ENCODE assay signal across 8 cellular contexts in genomic region chr16:74998481-74999207, GRCh38. TPM values are rescaled to one million over a fixed set of nuclear protein-coding genes. Genes with fewer than 3 reads are reported as not detected.
A peak's percentile ranks its signal among the peaks of the same experiment; 100 is the strongest.
DNase-seq lines count a peak whose midpoint lies in the region; ATAC-seq and TF ChIP-seq lines count a peak whose summit lies in the region.

Gene ZNRF1 (plus strand): TSS chr16:74999024. CDS start chr16:74999672, 648 bp downstream.

- H3K9me3 ChIP-seq in GM23248 (ENCODE audit: low read depth): no peaks in the 10 kb centered on the region
- no peaks in the 10 kb centered on the region for H3K9me3 ChIP-seq in SU-DHL-6 (ENCODE audit: insufficient read depth, low read length)
- H3K9me3 ChIP-seq in cardiac muscle cell (ENCODE audit: low read depth): no peaks in the 10 kb centered on the region
- H3K9me3 ChIP-seq in transverse colon: no peaks in the 10 kb centered on the region

- peaks cover 15% of the 10 kb centered on the region for H3K4me1 Mint-ChIP-seq in activated naive CD8-positive, alpha-beta T cell treated with anti-CD3 and anti-CD28 coated beads, Interleukin-2, amount 10 ng/mL, durations not matched to agents 7 days and 5 days

- in situ Hi-C loops in G401 (cut with HindIII; ENCODE audit: low sequenced_read_pairs): no loop called here
- in situ Hi-C loops in GM23248 (cut with MboI): no loop called here
- in situ Hi-C loops in transverse colon (cut with MboI; ENCODE audit: low pct_ligation_motif_present in 1 of 4, low pct_unique_long_range_greater_than_20kb in 1 of 4, low sequenced_read_pairs in 3 of 4): loop anchor here in 2 of 4 donors (10.0 to 25.0 kb wide), 2 partner anchors 106 to 389 kb away; no protein-coding TSS in a partner anchor

- H3K36me3 Mint-ChIP-seq in activated naive CD8-positive, alpha-beta T cell treated with anti-CD3 and anti-CD28 coated beads, Interleukin-2, amount 10 ng/mL, durations not matched to agents 7 days and 5 days: peaks cover 2% of the 10 kb centered on the region

- WGBS in GM23248 (ENCODE audit: low coverage in 1 of 2, low lambda C conversion rate in 2 of 2, missing lambda C conversion rate in 2 of 2), 2 experiments: 1 to 2% methylated on average over 12 to 29 of the region's 71 CpGs
- WGBS in transverse colon (ENCODE audit: low coverage in 1 of 2), 2 donors: 0 to 1% methylated on average over 11 to 44 of the region's 71 CpGs

- H3K27ac ChIP-seq in GM23248 (no peak within 1 kb of the TSS), SU-DHL-6 (ENCODE audit: low read depth, low read length) (peak within 1 kb of the TSS; percentile 4; the same call in 1 of the 2 replicates), cardiac muscle cell (peak within 1 kb of the TSS; percentile 79), transverse colon (peak within 1 kb of the TSS; percentile 84 to 91 (median 88))

- H3K79me2 ChIP-seq in GM23248 (ENCODE audit: insufficient read depth): peaks cover 38% of the 10 kb centered on the region
- H3K79me2 ChIP-seq in SU-DHL-6 (ENCODE audit: insufficient read depth, low read length): peaks cover 8% of the 10 kb centered on the region; the same call in 1 of the 2 replicates

- H4K20me1 ChIP-seq in GM23248 (ENCODE audit: insufficient read depth): no peaks in the 10 kb centered on the region
- no peaks in the 10 kb centered on the region for H4K20me1 ChIP-seq in SU-DHL-6 (ENCODE audit: low read depth, low read length)

- POLR2A ChIA-PET in activated naive CD8-positive, alpha-beta T cell treated with anti-CD3 and anti-CD28 coated beads, Interleukin-2, amount 10 ng/mL, durations not matched to agents 7 days and 5 days (lab: Charles Lee): interaction anchor here (0.6 to 3.0 kb wide), 7 partner anchors 13 to 115 kb away, joined by 3 to 45 read pairs (median 4); partner anchors contain the start of gene WDR59

- H3K4me1 ChIP-seq in GM23248 (ENCODE audit: insufficient read depth): peaks cover 18% of the 10 kb centered on the region
- peaks cover 32% of the 10 kb centered on the region for H3K4me1 ChIP-seq in cardiac muscle cell (ENCODE audit: low read depth)
- peaks cover 0 to 29% (median 21%) of the 10 kb centered on the region in 4 donors for H3K4me1 ChIP-seq in transverse colon

- peaks cover 25% of the 10 kb centered on the region for H3K27me3 Mint-ChIP-seq in activated naive CD8-positive, alpha-beta T cell treated with anti-CD3 and anti-CD28 coated beads, Interleukin-2, amount 10 ng/mL, durations not matched to agents 7 days and 5 days

- TF ChIP-seq CTCF in LNCAP (IDR thresholded peaks at IDR 0.05) (peak; percentile 68), SU-DHL-6 (IDR thresholded peaks at IDR 0.05; ENCODE audit: insufficient read depth, low read length, poor library complexity, severe bottlenecking) (peak; percentile 77), cardiac muscle cell (IDR thresholded peaks at IDR 0.05; ENCODE audit: low read depth, low read length) (peak; percentile 73), transverse colon (IDR thresholded peaks at IDR 0.05) (peak; percentile 79 to 94 (median 85))

- no peak for TF ChIP-seq EP300 in transverse colon (IDR thresholded peaks at IDR 0.05; ENCODE audit: low read depth)

- H3K4me3 ChIP-seq in GM23248 (peak within 1 kb of the TSS; percentile 89), SU-DHL-6 (ENCODE audit: insufficient read depth, low read length, poor library complexity, severe bottlenecking) (peak within 1 kb of the TSS; percentile 87), cardiac muscle cell (peak within 1 kb of the TSS; percentile 77), transverse colon (peak within 1 kb of the TSS; percentile 77 to 97 (median 95))

- DNase-seq in G401 (ENCODE audit: low spot score): peak; percentile 70
- DNase-seq in GM23248: peak; percentile 85
- peak; percentile 81 for DNase-seq in activated naive CD8-positive, alpha-beta T cell treated with anti-CD3 and anti-CD28 coated beads, Interleukin-2, amount 10 ng/mL, durations not matched to agents 7 days and 5 days
- peak; percentile 86 to 92 for DNase-seq in cardiac muscle cell (ENCODE audit: low read depth in 1 of 2, low spot score in 1 of 2)
- DNase-seq in pons (ENCODE audit: low spot score): peak; percentile 79
- DNase-seq in transverse colon: peak; percentile 88

- peak within 1 kb of the TSS; percentile 76 for H3K9ac ChIP-seq in GM23248
- H3K9ac ChIP-seq in SU-DHL-6 (ENCODE audit: low read length): peak within 1 kb of the TSS; percentile 72

- peak; percentile 85 for ATAC-seq in activated naive CD8-positive, alpha-beta T cell treated with anti-CD3 and anti-CD28 coated beads, Interleukin-2, amount 10 ng/mL, durations not matched to agents 7 days and 5 days (ENCODE audit: low read depth)

- peak within 1 kb of the TSS; percentile 81 for H2AFZ ChIP-seq in GM23248
- H2AFZ ChIP-seq in SU-DHL-6 (ENCODE audit: low read depth, low read length, severe bottlenecking): peak within 1 kb of the TSS; percentile 77

- H3K36me3 ChIP-seq in GM23248 (ENCODE audit: low read depth): no peaks in the 10 kb centered on the region
- no peaks in the 10 kb centered on the region for H3K36me3 ChIP-seq in SU-DHL-6 (ENCODE audit: low read length)
- no peaks in the 10 kb centered on the region for H3K36me3 ChIP-seq in cardiac muscle cell
- no peaks in the 10 kb centered on the region for H3K36me3 ChIP-seq in transverse colon

- H3K27me3 ChIP-seq in GM23248 (replicated peaks; ENCODE audit: insufficient read depth) (no peaks in the 10 kb centered on the region), SU-DHL-6 (ENCODE audit: low read length) (no peaks in the 10 kb centered on the region), cardiac muscle cell (no peaks in the 10 kb centered on the region), transverse colon (no peaks in the 10 kb centered on the region)

- H3K27ac Mint-ChIP-seq in activated naive CD8-positive, alpha-beta T cell treated with anti-CD3 and anti-CD28 coated beads, Interleukin-2, amount 10 ng/mL, durations not matched to agents 7 days and 5 days: peak within 1 kb of the TSS; percentile 74

- H3K9me3 Mint-ChIP-seq in activated naive CD8-positive, alpha-beta T cell treated with anti-CD3 and anti-CD28 coated beads, Interleukin-2, amount 10 ng/mL, durations not matched to agents 7 days and 5 days: no peaks in the 10 kb centered on the region

- peak within 1 kb of the TSS; percentile 81 for H3K4me3 Mint-ChIP-seq in activated naive CD8-positive, alpha-beta T cell treated with anti-CD3 and anti-CD28 coated beads, Interleukin-2, amount 10 ng/mL, durations not matched to agents 7 days and 5 days

- H3K4me2 ChIP-seq in GM23248 (ENCODE audit: unreplicated experiment) (peak within 1 kb of the TSS; percentile 98), SU-DHL-6 (ENCODE audit: low read depth, low read length, poor library complexity, severe bottlenecking) (peak within 1 kb of the TSS; percentile 80)

- H3K9me2 ChIP-seq in GM23248 (ENCODE audit: insufficient read depth): no peaks in the 10 kb centered on the region
- H3K9me2 ChIP-seq in SU-DHL-6 (replicated peaks; ENCODE audit: insufficient read depth, low read length): no peaks in the 10 kb centered on the region

- H3F3A ChIP-seq in GM23248 (ENCODE audit: insufficient read depth): peaks cover 23% of the 10 kb centered on the region; the same call in 1 of the 2 replicates
- peaks cover 12% of the 10 kb centered on the region; the same call in 1 of the 2 replicates for H3F3A ChIP-seq in SU-DHL-6 (ENCODE audit: insufficient read depth)

- no peak for TF ChIP-seq POLR2A in transverse colon (IDR thresholded peaks at IDR 0.05)

- intact Hi-C loops in transverse colon (cut with DNase I; ENCODE audit: low total_unique reads): loop anchor here (1.0 kb wide), 1 partner anchor 113 kb away; no protein-coding TSS in a partner anchor

RNA-seq across cellular contexts. Expression of gene ZNRF1, which starts in this region (rescaled TPM):
- total RNA-seq in G401 (2014; rRNA removed; shearing (Covaris generic)): 15.4 and 21.2 TPM in 2 replicates
- 10.4 and 17.2 TPM in 2 replicates for total RNA-seq in GM23248 (2014; rRNA removed; shearing (Covaris generic))
- 7.1 and 7.6 TPM in 2 replicates for polyA plus RNA-seq in GM23248 (2016; fragmentation: Nextera tagmentation; extraction: Ambion mirVana)
- total RNA-seq in activated naive CD8-positive, alpha-beta T cell treated with anti-CD3 and anti-CD28 coated beads, Interleukin-2, amount 10 ng/mL, durations not matched to agents 7 days and 5 days: 1 to 10 TPM; 8.2 to 9.0 TPM
- 43.2 and 58.7 TPM in 2 replicates for total RNA-seq in cardiac muscle cell
- 45.3 and 47.7 TPM in 2 replicates for polyA plus RNA-seq in cardiac muscle cell
- 10 to 100 TPM; 28.5 to 58.4 (median 40.4) TPM for total RNA-seq in transverse colon
